In the genomic region with DNA sequence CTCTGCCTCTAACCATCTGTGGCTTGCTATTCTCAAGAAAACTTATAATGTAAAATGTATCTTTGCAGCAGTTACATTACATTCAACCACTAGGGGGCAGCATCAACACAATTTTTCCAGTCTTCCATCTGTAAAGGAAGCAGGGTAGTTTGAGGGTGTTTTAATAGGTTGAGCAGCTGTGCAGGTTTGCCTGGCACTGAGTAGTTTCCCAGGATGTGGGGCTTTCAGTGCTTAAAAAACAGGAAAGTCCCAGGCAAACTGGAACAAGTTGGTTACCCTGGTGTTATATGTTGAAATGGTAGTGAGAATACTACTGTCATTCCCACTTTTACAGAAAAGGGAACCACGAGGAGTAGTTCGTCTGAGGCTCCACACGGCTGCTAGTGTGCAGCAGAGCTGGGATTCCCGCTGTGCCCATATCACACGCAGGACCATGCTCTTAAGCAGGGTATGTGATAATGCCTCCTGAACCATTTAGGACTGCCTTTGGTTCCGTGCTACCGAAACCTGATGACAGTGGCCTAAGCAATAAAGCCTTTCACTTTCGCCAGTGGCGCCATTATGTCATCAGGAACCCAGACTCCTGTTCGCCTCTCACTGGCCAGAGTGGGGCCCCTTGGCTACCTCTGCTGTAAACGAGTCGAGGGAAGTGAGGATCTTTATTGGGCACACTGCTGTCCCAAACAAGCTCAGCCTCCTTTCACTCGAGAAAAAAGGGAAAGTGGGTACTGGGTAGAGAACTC, we compare ENCODE assay signal across 8 cellular contexts.
A peak's percentile ranks its signal among the peaks of the same experiment; 100 is the strongest.
DNase-seq lines count a peak whose midpoint lies in the region; ATAC-seq and TF ChIP-seq lines count a peak whose summit lies in the region.

No MANE protein-coding gene starts in this region.

- no peaks in the 10 kb centered on the region for H4K20me1 ChIP-seq in OCI-LY7 (ENCODE audit: insufficient read depth, low read length)

- no peak overlapping the region for H3K18ac ChIP-seq in trophoblast cell (ENCODE audit: low read length)

- H2AK5ac ChIP-seq in trophoblast cell (ENCODE audit: low read length): no peak overlapping the region

- no peaks in the 10 kb centered on the region for H3K9me2 ChIP-seq in OCI-LY7 (ENCODE audit: insufficient read depth, low read length)

- no peaks in the 10 kb centered on the region for H3K36me3 ChIP-seq in OCI-LY7 (ENCODE audit: insufficient read depth, low read length)
- H3K36me3 ChIP-seq in gastroesophageal sphincter: no peaks in the 10 kb centered on the region
- H3K36me3 ChIP-seq in trophoblast cell (ENCODE audit: control insufficient read depth in 1 of 2, insufficient read depth in 2 of 2, low read length in 2 of 2): no peaks in the 10 kb centered on the region

- 52 to 72% methylated on average over 9 to 12 of the region's 13 CpGs for WGBS in gastroesophageal sphincter (ENCODE audit: low coverage in 1 of 2), 2 donors
- WGBS in trophoblast cell (ENCODE audit: extremely low coverage, insufficient coverage, insufficient read length): no CpG with 5 or more reads among the region's 13 CpGs

- no peak overlapping the region for H4K12ac ChIP-seq in trophoblast cell (ENCODE audit: low read depth, low read length)

- no peak overlapping the region for H2BK5ac ChIP-seq in trophoblast cell (ENCODE audit: low read depth, low read length, poor library complexity)

- no peak overlapping the region for H3K4ac ChIP-seq in trophoblast cell (ENCODE audit: low read depth, low read length)

- no peak overlapping the region for H2BK12ac ChIP-seq in trophoblast cell (ENCODE audit: low read length)

- H3K4me1 ChIP-seq in OCI-LY7 (ENCODE audit: insufficient read depth, low read length, poor library complexity, severe bottlenecking): no peaks in the 10 kb centered on the region
- peaks cover 0 to 4% (median 0%) of the 10 kb centered on the region in 3 donors for H3K4me1 ChIP-seq in gastroesophageal sphincter
- H3K4me1 ChIP-seq in trophoblast cell (ENCODE audit: control insufficient read depth in 1 of 2, insufficient read depth in 2 of 2, low read length in 2 of 2): no peaks in the 10 kb centered on the region

- H3K9me3 Mint-ChIP-seq in activated T-helper 17 cell treated with anti-CD3 and anti-CD28 coated beads, Interleukin-2, amount 50 U/mL, for 72 hours: no peaks in the 10 kb centered on the region

- H3K27me3 Mint-ChIP-seq in activated T-helper 17 cell treated with anti-CD3 and anti-CD28 coated beads, Interleukin-2, amount 50 U/mL, for 72 hours: no peaks in the 10 kb centered on the region

- H3K23ac ChIP-seq in trophoblast cell (ENCODE audit: low read length): no peak overlapping the region

- CTCF ChIA-PET in OCI-LY7 (lab: Charles Lee; ENCODE audit: unreplicated experiment): interaction anchor here (2.2 kb wide), 1 partner anchor 149 kb away, joined by 12 read pairs; no protein-coding TSS in a partner anchor

- no peak overlapping the region for H3K27ac ChIP-seq in OCI-LY7 (ENCODE audit: low read depth, low read length, poor library complexity, severe bottlenecking)
- H3K27ac ChIP-seq in gastroesophageal sphincter: no peak overlapping the region
- no peak overlapping the region for H3K27ac ChIP-seq in trophoblast cell (ENCODE audit: low read depth, low read length)

- H3K9me3 ChIP-seq in OCI-LY7 (ENCODE audit: low read length): no peaks in the 10 kb centered on the region
- H3K9me3 ChIP-seq in gastroesophageal sphincter: no peaks in the 10 kb centered on the region
- H3K9me3 ChIP-seq in trophoblast cell (ENCODE audit: insufficient read depth, low read depth, low read length): peaks cover 2% of the 10 kb centered on the region

- H2AFZ ChIP-seq in OCI-LY7 (ENCODE audit: low read length) (no peak overlapping the region), trophoblast cell (ENCODE audit: insufficient read depth, low read length, poor library complexity) (no peak overlapping the region)

- ATAC-seq in GM21447 (IDR thresholded peaks at IDR 0.05; ENCODE audit: unreplicated experiment): peak; percentile 72
- ATAC-seq in activated T-helper 17 cell treated with anti-CD3 and anti-CD28 coated beads, Interleukin-2, amount 50 U/mL, for 72 hours (replicated peaks): peak; percentile 61
- peak; percentile 66 for ATAC-seq in gastroesophageal sphincter
- no peak for ATAC-seq in HG03139 (IDR thresholded peaks at IDR 0.05; ENCODE audit: unreplicated experiment)

- intact Hi-C loops in OCI-LY7 (cut with micrococcal nuclease; ENCODE audit: unreplicated experiment): loop anchor here (1.0 to 5.0 kb wide), 2 partner anchors 149 to 259 kb away; no protein-coding TSS in a partner anchor

- DNase-seq in DMS153 treated with DMSO at 0.1 percent for 48 hours (lab: John Stamatoyannopoulos, UW; ENCODE audit: unreplicated experiment) (peak; percentile 65), Kasumi-1 (lab: John Stamatoyannopoulos, UW) (peak; percentile 81 to 91), OCI-LY7 (ENCODE audit: low spot score) (peak; percentile 81), trophoblast cell (peak; percentile 68 to 93)

- H3K4me2 ChIP-seq in OCI-LY7 (ENCODE audit: low read length): peak overlapping the region; percentile 18; the same call in 1 of the 2 replicates
- H3K4me2 ChIP-seq in trophoblast cell (ENCODE audit: low read length): no peak overlapping the region

- POLR2A ChIA-PET in OCI-LY7 (lab: Charles Lee): interaction anchor here (0.5 to 1.3 kb wide), 4 partner anchors 39 to 494 kb away, joined by 3 to 6 read pairs (median 4); no protein-coding TSS in a partner anchor

- H3K4me3 Mint-ChIP-seq in activated T-helper 17 cell treated with anti-CD3 and anti-CD28 coated beads, Interleukin-2, amount 50 U/mL, for 72 hours: no peak overlapping the region

- peaks cover 24% of the 10 kb centered on the region for H3K4me1 Mint-ChIP-seq in activated T-helper 17 cell treated with anti-CD3 and anti-CD28 coated beads, Interleukin-2, amount 50 U/mL, for 72 hours

- no peak overlapping the region for H3K9ac ChIP-seq in trophoblast cell (ENCODE audit: low read length)

- H3K14ac ChIP-seq in trophoblast cell (ENCODE audit: low read length): no peak overlapping the region

- H3K79me2 ChIP-seq in OCI-LY7 (ENCODE audit: insufficient read depth, low read depth, low read length): no peaks in the 10 kb centered on the region
- H3K79me2 ChIP-seq in trophoblast cell (ENCODE audit: control insufficient read depth, insufficient read depth, low read length, poor library complexity): no peaks in the 10 kb centered on the region

- TF ChIP-seq CTCF in OCI-LY7 (conservative IDR thresholded peaks at IDR 0.05; ENCODE audit: low read length) (peak; percentile 92), gastroesophageal sphincter (IDR thresholded peaks at IDR 0.05) (peak; percentile 77 to 91 (median 78))

- no peak for TF ChIP-seq POLR2A in gastroesophageal sphincter (IDR thresholded peaks at IDR 0.05)

- no peak overlapping the region for H4K8ac ChIP-seq in trophoblast cell (ENCODE audit: low read depth, low read length)

- no peak overlapping the region for H3K27ac Mint-ChIP-seq in activated T-helper 17 cell treated with anti-CD3 and anti-CD28 coated beads, Interleukin-2, amount 50 U/mL, for 72 hours

- no peak for TF ChIP-seq EP300 in gastroesophageal sphincter (IDR thresholded peaks at IDR 0.05)

- no peaks in the 10 kb centered on the region for H3K36me3 Mint-ChIP-seq in activated T-helper 17 cell treated with anti-CD3 and anti-CD28 coated beads, Interleukin-2, amount 50 U/mL, for 72 hours (ENCODE audit: low read depth)

- no peaks in the 10 kb centered on the region for H3K27me3 ChIP-seq in gastroesophageal sphincter
- H3K27me3 ChIP-seq in trophoblast cell (ENCODE audit: insufficient read depth, low read length): no peaks in the 10 kb centered on the region

- H3K4me3 ChIP-seq in OCI-LY7 (ENCODE audit: low read depth, low read length, poor library complexity, severe bottlenecking) (no peak overlapping the region), gastroesophageal sphincter (no peak overlapping the region), trophoblast cell (ENCODE audit: low read depth, low read length) (no peak overlapping the region)

- BruUV-seq in OCI-LY7 (replicated peaks; lab: Mats Ljungman, UMichigan): no TSS peak

- no peak overlapping the region for H4K91ac ChIP-seq in trophoblast cell (ENCODE audit: low read depth, low read length)

- no peak overlapping the region for H2BK120ac ChIP-seq in trophoblast cell (ENCODE audit: insufficient read depth, low read length, poor library complexity)

- H3K79me1 ChIP-seq in trophoblast cell (ENCODE audit: low read length): no peaks in the 10 kb centered on the region
